In genomic region chr1:67880056-67880601, GRCh38 we compare ENCODE assay signal across 12 cellular contexts. TPM values are rescaled to one million over a fixed set of nuclear protein-coding genes. Genes with fewer than 3 reads are reported as not detected.
DNase-seq lines count a peak whose midpoint lies in the region; ATAC-seq and TF ChIP-seq lines count a peak whose summit lies in the region.
"Had no signal": no experiment of that assay in that cellular context is flagged by ENCODE, and none has a peak within 500 bp of the region (broad histone marks: within the 10 kb centered on the region; RNA-seq: fewer than 3 reads in every experiment).

No MANE protein-coding gene starts in this region.

- peaks cover 3% of the 10 kb centered on the region for H3K9me3 Mint-ChIP-seq in activated T-cell treated with anti-CD3 and anti-CD28 coated beads, Interleukin-2, amount 50 U/mL, for 4 hours
- H3K9me3 Mint-ChIP-seq in endodermal cell, result no peaks in the 10 kb centered on the region
- H3K9me3 Mint-ChIP-seq: neural crest cell had no signal

- DNase-seq in ELR (ENCODE audit: low read depth), result peak; percentile 73
- DNase-seq in NCI-H2029 (lab: John Stamatoyannopoulos, UW), result peak; percentile 88
- DNase-seq in lung microvascular endothelial cell (ENCODE audit: low read depth in 2 of 2), result peak; percentile 65 to 68
- DNase-seq in activated T-cell treated with anti-CD3 and anti-CD28 coated beads, Interleukin-2, amount 50 U/mL, for 4 hours, result no peak
- DNase-seq in endodermal cell, result no peak
- no peak for DNase-seq in activated CD4-positive, alpha-beta T cell treated with anti-CD3 and anti-CD28 coated beads for 48 hours
- no peak for DNase-seq in MV-4-11 (lab: John Stamatoyannopoulos, UW)
- DNase-seq: activated effector memory CD4-positive, alpha-beta T cell treated with anti-CD3 and anti-CD28 coated beads, Interleukin-2, amount 50 U/mL, for 16 hours; T-helper 1 cell had no signal

- no peak for ATAC-seq in activated T-cell treated with anti-CD3 and anti-CD28 coated beads, Interleukin-2, amount 50 U/mL, for 4 hours
- ATAC-seq: esophagus mucosa had no signal

- H3K9ac ChIP-seq in endodermal cell (ENCODE audit: extremely low read depth, low read length, poor library complexity, severe bottlenecking), result no peak overlapping the region

- H3K27me3 ChIP-seq in endodermal cell (ENCODE audit: control insufficient read depth, insufficient read depth, low read length, poor library complexity, severe bottlenecking), result no peaks in the 10 kb centered on the region

- no peak overlapping the region for H3K27ac Mint-ChIP-seq in endodermal cell

- H3K36me3 Mint-ChIP-seq in activated T-cell treated with anti-CD3 and anti-CD28 coated beads, Interleukin-2, amount 50 U/mL, for 4 hours (ENCODE audit: insufficient read depth), result no peaks in the 10 kb centered on the region
- H3K36me3 Mint-ChIP-seq in endodermal cell (ENCODE audit: low read depth), result no peaks in the 10 kb centered on the region

- no peak overlapping the region for H3K4me3 Mint-ChIP-seq in activated T-cell treated with anti-CD3 and anti-CD28 coated beads, Interleukin-2, amount 50 U/mL, for 4 hours
- no peak overlapping the region for H3K4me3 Mint-ChIP-seq in endodermal cell
- H3K4me3 Mint-ChIP-seq: neural crest cell had no signal

- peaks cover 6% of the 10 kb centered on the region for H3K27me3 Mint-ChIP-seq in activated T-cell treated with anti-CD3 and anti-CD28 coated beads, Interleukin-2, amount 50 U/mL, for 4 hours (ENCODE audit: low read depth)
- H3K27me3 Mint-ChIP-seq in endodermal cell (ENCODE audit: insufficient read depth), result peaks cover 5% of the 10 kb centered on the region

- H3K4me3 ChIP-seq in endodermal cell (ENCODE audit: low read length), result no peak overlapping the region

- peak overlapping the region; percentile 93 for H3K27ac ChIP-seq in VCaP
- H3K27ac ChIP-seq in endodermal cell (ENCODE audit: low read depth, low read length), result no peak overlapping the region

- TF ChIP-seq CTCF in VCaP (conservative IDR thresholded peaks at IDR 0.05) (no peak), endodermal cell (conservative IDR thresholded peaks at IDR 0.05) (no peak)

- 87 to 100% methylated on average over 1 to 3 of the region's 3 CpGs for WGBS in endodermal cell (ENCODE audit: insufficient coverage in 1 of 2, insufficient read length in 1 of 2), 2 experiments

- no peaks in the 10 kb centered on the region for H3K4me1 Mint-ChIP-seq in activated T-cell treated with anti-CD3 and anti-CD28 coated beads, Interleukin-2, amount 50 U/mL, for 4 hours (ENCODE audit: low read depth)
- no peaks in the 10 kb centered on the region for H3K4me1 Mint-ChIP-seq in endodermal cell
- H3K4me1 Mint-ChIP-seq: neural crest cell had no signal

- no peaks in the 10 kb centered on the region for H3K36me3 ChIP-seq in endodermal cell (ENCODE audit: control insufficient read depth, insufficient read depth, low read length)

- H3K4me1 ChIP-seq in endodermal cell (ENCODE audit: control insufficient read depth, insufficient read depth, low read length), result no peaks in the 10 kb centered on the region

- no peaks in the 10 kb centered on the region for H3K9me3 ChIP-seq in endodermal cell (ENCODE audit: control insufficient read depth, low read length)

RNA-seq across cellular contexts. Expression of gene GNG12, which starts 46.9 kb away (rescaled TPM):
- total RNA-seq in lung microvascular endothelial cell (149 and 229 TPM in 2 replicates), endodermal cell (1 to 10 TPM; 7.7 to 9.2 TPM)
- total RNA-seq in activated T-cell treated with anti-CD3 and anti-CD28 coated beads, Interleukin-2, amount 50 U/mL, for 4 hours, result under 1 TPM; 0.16 to 0.30 (median 0.18) TPM
- polyA plus RNA-seq in endodermal cell (2013, experiment 1 of 2), result 27.4 TPM
- 29.8 TPM for polyA plus RNA-seq in endodermal cell (2013, experiment 2 of 2)

Comparison
In these comparisons a context has a peak if more than half of its experiments do, and no peak if none do; other contexts are left out.
1. DNase-seq: peak in ELR (single experiment), NCI-H2029 (single experiment) and lung microvascular endothelial cell (2 of 2); none in activated T-cell treated with anti-CD3 and anti-CD28 coated beads, Interleukin-2, amount 50 U/mL, for 4 hours (single experiment), endodermal cell (single experiment), activated CD4-positive, alpha-beta T cell treated with anti-CD3 and anti-CD28 coated beads for 48 hours (single experiment) and MV-4-11 (single experiment).
2. RNA of gene GNG12, which starts 46.9 kb away (total RNA-seq): 149 to 229 TPM in lung microvascular endothelial cell; 7.7 to 9.2 TPM in endodermal cell and 0.16 to 0.30 TPM in activated T-cell treated with anti-CD3 and anti-CD28 coated beads, Interleukin-2, amount 50 U/mL, for 4 hours; every median in the first group is over 10 times any median in the second.